In genomic region chr2:2392332-2392731, GRCh38 we compare ENCODE assay signal across 24 cellular contexts.
"Had no signal": no experiment of that assay in that cellular context is flagged by ENCODE, and none has a peak within 500 bp of the region (broad histone marks: within the 10 kb centered on the region; RNA-seq: fewer than 3 reads in every experiment).

No MANE protein-coding gene starts in this region.

- FAIRE-seq: colon, endometrium, endothelial cell of umbilical vein had no signal

- H3K36me3 ChIP-seq: colonic mucosa, esophagus muscularis mucosa, esophagus squamous epithelium, gastrocnemius medialis, gastroesophageal sphincter, heart left ventricle, heart right ventricle had no signal

- H3K9me3 ChIP-seq: colonic mucosa, esophagus squamous epithelium, gastrocnemius medialis had no signal

- DNase-seq: colonic mucosa; cortex of kidney; dermis blood vessel endothelial cell; effector CD4-positive, alpha-beta T cell; effector CD8-positive, alpha-beta T cell; effector memory CD4-positive, alpha-beta T cell; effector memory CD8-positive, alpha-beta T cell; endodermal cell; erythroblast; esophagus squamous epithelium; foreskin fibroblast; foreskin keratinocyte; foreskin melanocyte; gastrocnemius medialis; glutamatergic neuron; heart left ventricle; heart right ventricle had no signal

- H3K27me3 ChIP-seq: colonic mucosa, esophagus muscularis mucosa, esophagus squamous epithelium, foreskin keratinocyte, gastrocnemius medialis, gastroesophageal sphincter, heart left ventricle had no signal

- H3K4me3 ChIP-seq: colonic mucosa, coronary artery, esophagus muscularis mucosa, esophagus squamous epithelium, gastrocnemius medialis, gastroesophageal sphincter, heart left ventricle, heart right ventricle had no signal

- H3K27ac ChIP-seq: colonic mucosa, coronary artery, epithelial cell of prostate, esophagus muscularis mucosa, esophagus squamous epithelium, foreskin keratinocyte, gastrocnemius medialis, gastroesophageal sphincter, heart left ventricle, heart right ventricle had no signal
